In the genomic region with DNA sequence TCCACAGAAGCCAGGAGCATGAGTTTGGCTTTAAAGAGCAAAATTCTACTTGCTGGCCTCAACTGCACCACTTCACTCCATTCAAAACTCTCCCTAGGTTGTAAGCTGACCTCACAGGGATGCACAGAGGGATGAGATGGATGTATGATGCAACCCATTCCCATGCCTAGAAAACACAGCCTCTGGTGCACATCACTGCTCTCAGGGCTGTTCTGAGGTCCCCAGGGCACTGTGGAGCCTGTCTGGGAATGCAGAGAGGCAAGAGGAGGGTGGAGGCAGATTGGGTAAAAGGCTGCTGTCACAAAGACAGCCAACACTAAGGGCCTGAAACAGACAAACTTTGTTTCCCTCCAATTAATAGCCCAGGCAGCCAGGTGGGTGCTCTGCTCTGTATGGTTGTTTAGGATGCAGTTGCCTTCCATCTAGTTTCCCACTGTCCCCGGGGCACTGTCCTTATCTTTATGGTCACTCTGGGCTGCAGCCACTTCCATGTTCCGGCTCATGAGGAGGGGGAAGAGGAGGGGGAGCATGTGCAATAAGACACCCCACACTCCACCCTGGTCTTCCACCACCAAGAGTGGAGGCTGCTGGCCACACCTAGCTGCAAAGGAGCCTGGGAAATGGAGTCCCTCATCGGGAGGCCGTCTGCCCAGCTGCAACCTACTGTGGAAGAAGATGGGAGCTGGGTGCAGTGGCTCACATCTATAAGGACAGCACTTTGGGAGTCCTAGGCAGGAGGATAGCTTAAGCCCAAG, we compare ENCODE assay signal across 13 cellular contexts. TPM values are rescaled to one million over a fixed set of nuclear protein-coding genes. Genes with fewer than 3 reads are reported as not detected.
"Had no signal": no experiment of that assay in that cellular context is flagged by ENCODE, and none has a peak within 500 bp of the region (broad histone marks: within the 10 kb centered on the region; RNA-seq: fewer than 3 reads in every experiment).

No MANE protein-coding gene starts in this region.

- H3K4me3 ChIP-seq: adrenal gland, colonic mucosa, lower lobe of right lung, thyroid gland, vagina had no signal

- H3K27me3 ChIP-seq: adrenal gland, colonic mucosa, thyroid gland, vagina had no signal

- H3K4me1 ChIP-seq: adrenal gland, colonic mucosa, lower lobe of right lung, vagina had no signal

- H3K27ac ChIP-seq: adrenal gland, colonic mucosa, lower lobe of right lung, thyroid gland, vagina had no signal

- H3K36me3 ChIP-seq: adrenal gland, colonic mucosa, lower lobe of right lung, thyroid gland, vagina had no signal

- H3K9me3 ChIP-seq: adrenal gland, colonic mucosa, lower lobe of right lung, thyroid gland, vagina had no signal

- DNase-seq: activated naive CD4-positive, alpha-beta T cell treated with anti-CD3 and anti-CD28 coated beads, Interleukin-2, amount 10 ng/mL, durations not matched to agents 7 days and 5 days; adrenal gland; colonic mucosa; effector CD8-positive, alpha-beta T cell; hippocampal formation; lower lobe of right lung; naive B cell; posterior cingulate gyrus; thyroid gland had no signal

RNA-seq across cellular contexts. Expression of gene GPR45, which starts 7.0 kb away (rescaled TPM):
- total RNA-seq: activated T-helper 2 cell treated with anti-CD3 and anti-CD28 coated beads, Interferon-gamma antibody, Interleukin-2, Interleukin-4, amounts not matched to agents 10 μg/mL and 5 μg/mL and 100 μg/mL, durations not matched to agents 14 hours and 24 hours and 36 hours; cardiac septum; colonic mucosa; glomerular endothelial cell; lower lobe of right lung; thyroid gland; vagina had no signal
- polyA plus RNA-seq: adrenal gland had no signal
